29 cellular contexts compared by ENCODE assay signal in genomic region chr2:96967436-96967835, GRCh38. TPM values are rescaled to one million over a fixed set of nuclear protein-coding genes. Genes with fewer than 3 reads are reported as not detected.
"Had no signal": no experiment of that assay in that cellular context is flagged by ENCODE, and none has a peak within 500 bp of the region (broad histone marks: within the 10 kb centered on the region; RNA-seq: fewer than 3 reads in every experiment).

No MANE protein-coding gene starts in this region.

- H3K4me3 Mint-ChIP-seq: activated B cell treated with CpG ODN at 0.5 μM for 24 hours; activated CD4-positive, alpha-beta memory T cell treated with anti-CD3 and anti-CD28 coated beads for 36 hours; activated T-cell treated with anti-CD3 and anti-CD28 coated beads, Interleukin-2, amount 50 U/mL, for 4 hours; activated T-helper 17 cell treated with anti-CD3 and anti-CD28 coated beads, Interleukin-2, amount 50 U/mL, for 72 hours; mesothelial cell of epicardium; naive B cell; neural crest cell; stimulated activated naive CD8-positive, alpha-beta T cell treated with anti-CD3 and anti-CD28 coated beads, Interleukin-15, Interleukin-2, amounts not matched to agents 100 ng/mL and 50 ng/mL, for 24 hours; type B pancreatic cell had no signal

- H3K36me3 ChIP-seq: adrenal gland, colonic mucosa, gastroesophageal sphincter, uterus had no signal

- H3K27me3 ChIP-seq: adrenal gland, body of pancreas, colonic mucosa, hepatocyte, uterus had no signal

- H3K27ac ChIP-seq: adrenal gland, body of pancreas, colonic mucosa, gastroesophageal sphincter, hepatocyte, uterus had no signal

- H3K9me3 ChIP-seq: adrenal gland, body of pancreas, colonic mucosa, gastroesophageal sphincter, uterus had no signal

- ATAC-seq: activated naive CD4-positive, alpha-beta T cell treated with anti-CD3 and anti-CD28 coated beads, Interleukin-2, amount 50 U/mL, for 72 hours; activated T-cell treated with anti-CD3 and anti-CD28 coated beads, Interleukin-2, amount 50 U/mL, for 4 hours; activated T-helper 17 cell treated with anti-CD3 and anti-CD28 coated beads, Interleukin-2, amount 50 U/mL, for 72 hours; body of pancreas; gastroesophageal sphincter; left cardiac atrium; left ventricle myocardium superior; right cardiac atrium had no signal

- H2AFZ ChIP-seq: hepatocyte had no signal

- DNase-seq: activated B cell treated with CpG ODN at 0.5 μM for 24 hours; activated CD4-positive, alpha-beta memory T cell treated with anti-CD3 and anti-CD28 coated beads for 36 hours; activated gamma-delta T cell treated with Interleukin-2 at 50 U/mL for 16 hours; activated T-cell treated with anti-CD3 and anti-CD28 coated beads, Interleukin-2, amount 50 U/mL, for 4 hours; adrenal gland; aorta; body of pancreas; cerebellar nuclear complex; colonic mucosa; effector memory CD4-positive, alpha-beta T cell; erythroblast; left cardiac atrium; left ventricle myocardium superior; mammary epithelial cell; naive B cell; occipital lobe; right cardiac atrium; stimulated activated CD4-positive, alpha-beta T cell treated with anti-CD3 and anti-CD28 coated beads, Interleukin-12 subunit alpha, Interleukin-12 subunit beta, amount 100 ng/mL, for 4 hours; stimulated activated CD4-positive, alpha-beta T cell treated with anti-CD3 and anti-CD28 coated beads, Interleukin-4, amount 100 ng/mL, for 1 hour; uterus had no signal

- H3K4me3 ChIP-seq: adrenal gland, body of pancreas, colonic mucosa, gastroesophageal sphincter, hepatocyte, uterus had no signal

- H3K9me3 Mint-ChIP-seq: activated B cell treated with CpG ODN at 0.5 μM for 24 hours; activated CD4-positive, alpha-beta memory T cell treated with anti-CD3 and anti-CD28 coated beads for 36 hours; activated naive CD4-positive, alpha-beta T cell treated with anti-CD3 and anti-CD28 coated beads, Interleukin-2, amount 50 U/mL, for 72 hours; activated T-cell treated with anti-CD3 and anti-CD28 coated beads, Interleukin-2, amount 50 U/mL, for 4 hours; activated T-helper 17 cell treated with anti-CD3 and anti-CD28 coated beads, Interleukin-2, amount 50 U/mL, for 72 hours; mesothelial cell of epicardium; naive B cell; neural crest cell; stimulated activated naive CD8-positive, alpha-beta T cell treated with anti-CD3 and anti-CD28 coated beads, Interleukin-15, Interleukin-2, amounts not matched to agents 100 ng/mL and 50 ng/mL, for 24 hours; type B pancreatic cell had no signal

- H3K4me1 ChIP-seq: adrenal gland, body of pancreas, uterus had no signal

- H3K27ac Mint-ChIP-seq: activated B cell treated with CpG ODN at 0.5 μM for 24 hours; activated CD4-positive, alpha-beta memory T cell treated with anti-CD3 and anti-CD28 coated beads for 36 hours; activated naive CD4-positive, alpha-beta T cell treated with anti-CD3 and anti-CD28 coated beads, Interleukin-2, amount 50 U/mL, for 72 hours; activated T-helper 17 cell treated with anti-CD3 and anti-CD28 coated beads, Interleukin-2, amount 50 U/mL, for 72 hours; mesothelial cell of epicardium; stimulated activated naive CD8-positive, alpha-beta T cell treated with anti-CD3 and anti-CD28 coated beads, Interleukin-15, Interleukin-2, amounts not matched to agents 100 ng/mL and 50 ng/mL, for 24 hours; type B pancreatic cell had no signal

- H3K4me2 ChIP-seq: hepatocyte had no signal

- H3K27me3 Mint-ChIP-seq: activated T-helper 17 cell treated with anti-CD3 and anti-CD28 coated beads, Interleukin-2, amount 50 U/mL, for 72 hours had no signal

- H3K36me3 Mint-ChIP-seq: activated CD4-positive, alpha-beta memory T cell treated with anti-CD3 and anti-CD28 coated beads for 36 hours; activated naive CD4-positive, alpha-beta T cell treated with anti-CD3 and anti-CD28 coated beads, Interleukin-2, amount 50 U/mL, for 72 hours; mesothelial cell of epicardium; naive B cell; type B pancreatic cell had no signal

RNA-seq across cellular contexts. Expression of gene FAM178B, which starts 18.9 kb away (rescaled TPM):
- total RNA-seq: activated B cell treated with CpG ODN at 0.5 μM for 24 hours; activated T-helper 17 cell treated with anti-CD3 and anti-CD28 coated beads, Interleukin-2, amount 50 U/mL, for 72 hours; body of pancreas; dermis microvascular lymphatic vessel endothelial cell; hepatocyte; left ventricle myocardium superior; occipital lobe had no signal
- polyA plus RNA-seq: mammary epithelial cell had no signal
